Comparison of ENCODE assay signal across 35 cellular contexts in the genomic region with DNA sequence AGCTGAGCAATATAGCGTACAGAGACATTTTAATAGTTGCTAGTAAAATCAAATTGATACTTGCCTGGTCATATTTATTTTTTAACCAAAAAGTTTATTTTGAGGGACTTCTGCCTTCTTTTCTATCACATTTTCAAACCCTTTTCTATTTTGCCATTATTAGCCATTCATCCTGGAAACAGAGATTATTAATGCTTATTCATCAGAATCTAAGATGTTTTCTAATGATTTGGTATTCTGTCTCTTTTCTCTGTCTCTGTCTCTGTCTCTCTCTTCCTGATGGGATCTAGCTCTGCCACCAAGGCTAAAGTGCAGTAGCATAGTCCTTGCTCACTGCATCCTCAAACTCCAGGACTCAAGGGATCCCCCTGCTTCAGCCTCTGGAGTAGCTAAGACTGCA.
"Had no signal": no experiment of that assay in that cellular context is flagged by ENCODE, and none has a peak within 500 bp of the region (broad histone marks: within the 10 kb centered on the region; RNA-seq: fewer than 3 reads in every experiment).

No MANE protein-coding gene starts in this region.

- H3K27me3 ChIP-seq: MG63 had no signal

- H3K9me3 ChIP-seq: MG63 had no signal

- H3K36me3 ChIP-seq: MG63 had no signal

- H3K4me3 ChIP-seq: MG63 had no signal

- DNase-seq: Karpas-422, Kasumi-1, MG63, MM.1S, MV-4-11, NCI-H1048, NCI-H1092, NCI-H1092 treated with DMSO at 0.1 percent for 48 hours, NCI-H1105, NCI-H1105 treated with DMSO at 0.1 percent for 48 hours, NCI-H1417, NCI-H1417 treated with DMSO at 0.1 percent for 48 hours, NCI-H1436, NCI-H1436 treated with DMSO at 0.1 percent for 48 hours, NCI-H146, NCI-H1694, NCI-H1694 treated with DMSO at 0.1 percent for 48 hours, NCI-H187, NCI-H187 treated with DMSO at 0.1 percent for 48 hours, NCI-H1930, NCI-H2029, NCI-H2029 treated with DMSO at 0.1 percent for 48 hours, NCI-H2081, NCI-H2081 treated with DMSO at 0.1 percent for 48 hours, NCI-H2107, NCI-H2171, NCI-H2171 treated with DMSO at 0.1 percent for 48 hours, NCI-H2227 treated with DMSO at 0.1 percent for 48 hours, NCI-H226, NCI-H345, NCI-H446, NCI-H446 treated with DMSO at 0.1 percent for 48 hours, NCI-H510A, NCI-H510A treated with DMSO at 0.1 percent for 48 hours, NCI-H524 had no signal
